In genomic region chr4:4334798-4335520, GRCh38 we compare ENCODE assay signal across 8 cellular contexts. TPM values are rescaled to one million over a fixed set of nuclear protein-coding genes. Genes with fewer than 3 reads are reported as not detected.
DNase-seq lines count a peak whose midpoint lies in the region; ATAC-seq and TF ChIP-seq lines count a peak whose summit lies in the region.

No MANE protein-coding gene starts in this region.

- peak; percentile 84 for TF ChIP-seq CTCF in AG10803 (conservative IDR thresholded peaks at IDR 0.05; ENCODE audit: low read length)
- peak; percentile 62 for TF ChIP-seq CTCF in HL-60 (IDR thresholded peaks at IDR 0.05; ENCODE audit: insufficient read depth, low read length)
- TF ChIP-seq CTCF in uterus (IDR thresholded peaks at IDR 0.05): peak; percentile 11 to 49 (median 36)

- no peak overlapping the region for H3K27ac ChIP-seq in HL-60 (replicated peaks)
- H3K27ac ChIP-seq in uterus: no peak overlapping the region

- H3K27me3 ChIP-seq in HL-60 (ENCODE audit: insufficient read depth, poor library complexity, severe bottlenecking) (peaks cover 3% of the 10 kb centered on the region), uterus (no peaks in the 10 kb centered on the region)

- intact Hi-C loops in posterior vena cava (cut with DNase I): loop anchor here in 1 of 2 donors (10.0 kb wide), 1 partner anchor 80 kb away; no protein-coding TSS in a partner anchor
- intact Hi-C loops in uterus (cut with DNase I; ENCODE audit: low total_unique reads): loop anchor here (10.0 kb wide), 1 partner anchor 80 kb away; no protein-coding TSS in a partner anchor

- DNase-seq in AG10803 (ENCODE audit: low read depth): peak; percentile 32
- peak; percentile 24 to 63 for DNase-seq in HL-60 (ENCODE audit: low read depth in 1 of 2, low spot score in 1 of 2)
- DNase-seq in RKO (ENCODE audit: low spot score): peak; percentile 57
- peak; percentile 65 for DNase-seq in activated T-helper 9 cell treated with anti-CD3 and anti-CD28 coated beads, Interleukin-2, amount 50 U/mL, for 16 hours (ENCODE audit: low read depth)
- peak; percentile 40 for DNase-seq in globus pallidus (ENCODE audit: low spot score)
- peak; percentile 87 for DNase-seq in posterior vena cava (ENCODE audit: low spot score)
- peak; percentile 24 to 37 for DNase-seq in uterus

- no peak for TF ChIP-seq POLR2A in uterus (IDR thresholded peaks at IDR 0.05)

- H3K36me3 ChIP-seq in uterus: no peaks in the 10 kb centered on the region

- no peaks in the 10 kb centered on the region for H3K4me1 ChIP-seq in uterus

- H3K9me3 ChIP-seq in uterus: no peaks in the 10 kb centered on the region

- ATAC-seq in GM18867 (IDR thresholded peaks at IDR 0.05; ENCODE audit: unreplicated experiment): peak; percentile 73

- H3K4me3 ChIP-seq in AG10803 (ENCODE audit: low read length) (no peak overlapping the region), HL-60 (replicated peaks; ENCODE audit: insufficient read depth, low read length) (no peak overlapping the region), uterus (no peak overlapping the region)

RNA-seq across cellular contexts. Expression of gene ZBTB49, which starts 44.9 kb away (rescaled TPM):
- total RNA-seq in posterior vena cava (1 to 10 TPM; 4.8 to 8.7 TPM), uterus (1 to 10 TPM; 2.8 to 8.5 (median 6.6) TPM)

RNA-seq across cellular contexts. Expression of gene LYAR, which starts 45.0 kb away (rescaled TPM):
- total RNA-seq in posterior vena cava (10 to 100 TPM in 1 of 2 donors, 1 to 10 TPM in 1; 8.4 to 14.1 TPM), uterus (10 to 100 TPM in 3 of 4 donors, 1 to 10 TPM in 1; 7.1 to 32.5 (median 12.6) TPM)

RNA-seq across cellular contexts. Expression of gene NSG1, which starts 51.9 kb away (rescaled TPM):
- total RNA-seq in posterior vena cava: under 1 TPM; 0.42 to 0.57 TPM
- 10 to 100 TPM in 1 of 4 donors, 1 to 10 TPM in 2, not detected in 1; 3.6 to 11.2 (median 3.8) TPM for total RNA-seq in uterus

Comparison
In these comparisons a context has a peak if more than half of its experiments do, and no peak if none do; other contexts are left out.
1. DNase-seq: peak in every context shown above with its lines; median percentile 87 in posterior vena cava; 65 in activated T-helper 9 cell treated with anti-CD3 and anti-CD28 coated beads, Interleukin-2, amount 50 U/mL, for 16 hours; 57 in RKO; 44 in HL-60; 40 in globus pallidus; 32 in AG10803; 30 in uterus.